Comparison of ENCODE assay signal across 8 cellular contexts in genomic region chr17:78289802-78290363, GRCh38. TPM values are rescaled to one million over a fixed set of nuclear protein-coding genes. Genes with fewer than 3 reads are reported as not detected.
A peak's percentile ranks its signal among the peaks of the same experiment; 100 is the strongest.
DNase-seq lines count a peak whose midpoint lies in the region; ATAC-seq, FAIRE-seq and TF ChIP-seq lines count a peak whose summit lies in the region.
"Had no signal": no experiment of that assay in that cellular context is flagged by ENCODE, and none has a peak within 500 bp of the region (broad histone marks: within the 10 kb centered on the region; RNA-seq: fewer than 3 reads in every experiment).

No MANE protein-coding gene starts in this region.

- no peaks in the 10 kb centered on the region for H3K9me3 Mint-ChIP-seq in astrocyte (ENCODE audit: unreplicated experiment)

- H3K27me3 ChIP-seq in astrocyte (ENCODE audit: insufficient read depth, low read length) (no peaks in the 10 kb centered on the region), hepatocyte (no peaks in the 10 kb centered on the region)

- H3K4me2 ChIP-seq in astrocyte (ENCODE audit: low read length) (no peak overlapping the region), hepatocyte (no peak overlapping the region)

- 33% methylated on average over 15 of the region's 15 CpGs for WGBS in hepatocyte (ENCODE audit: low lambda C conversion rate, missing lambda C conversion rate)

- no peak overlapping the region for H3K9ac ChIP-seq in astrocyte (ENCODE audit: low read length)

- H3K27ac ChIP-seq in astrocyte (ENCODE audit: low read depth, low read length) (no peak overlapping the region), hepatocyte (no peak overlapping the region)
- H3K27ac ChIP-seq: skin epidermis had no signal

- H3K9me3 ChIP-seq in astrocyte (ENCODE audit: insufficient read depth, low read depth, low read length) (no peaks in the 10 kb centered on the region), hepatocyte (ENCODE audit: low read depth) (no peaks in the 10 kb centered on the region)

- H3K36me3 ChIP-seq in astrocyte (ENCODE audit: insufficient read depth, low read length), result no peaks in the 10 kb centered on the region
- no peaks in the 10 kb centered on the region for H3K36me3 ChIP-seq in hepatocyte (replicated peaks; ENCODE audit: insufficient read depth, low read depth)

- H3K27ac Mint-ChIP-seq in astrocyte (ENCODE audit: unreplicated experiment), result no peak overlapping the region

- H3K79me2 ChIP-seq in astrocyte (ENCODE audit: insufficient read depth, low read length) (no peaks in the 10 kb centered on the region), hepatocyte (no peaks in the 10 kb centered on the region)

- FAIRE-seq in astrocyte (lab: Jason Lieb, UNC), result peak; percentile 13

- H2AFZ ChIP-seq in astrocyte (ENCODE audit: low read depth, low read length) (no peak overlapping the region), hepatocyte (no peak overlapping the region)

- peaks cover 7% of the 10 kb centered on the region for H3K4me1 ChIP-seq in astrocyte (ENCODE audit: insufficient read depth, low read length)
- H3K4me1 ChIP-seq in hepatocyte (ENCODE audit: insufficient read depth), result peaks cover 3% of the 10 kb centered on the region

- in situ Hi-C loops in GM13977 (cut with MboI; ENCODE audit: low pct_unique_long_range_greater_than_20kb, low sequenced_read_pairs, unreplicated experiment), result loop anchor here (5.0 kb wide), 1 partner anchor 132 kb away; no protein-coding TSS in a partner anchor

- H3K27me3 Mint-ChIP-seq in astrocyte (ENCODE audit: low read depth, unreplicated experiment), result peaks cover 17% of the 10 kb centered on the region

- H3K4me3 ChIP-seq in astrocyte (ENCODE audit: insufficient read depth, low read depth, low read length), result no peak overlapping the region
- no peak overlapping the region for H3K4me3 ChIP-seq in hepatocyte
- H3K4me3 ChIP-seq in skeletal muscle cell (ENCODE audit: low read depth, low read length), result no peak overlapping the region
- H3K4me3 ChIP-seq: skin epidermis had no signal

- DNase-seq in GM13977 (ENCODE audit: low spot score) (peak; percentile 80), NCI-H2081 (lab: John Stamatoyannopoulos, UW) (peak; percentile 78 to 81), T-helper 9 cell (peak; percentile 59), astrocyte (ENCODE audit: low read depth) (peak; percentile 83), hepatocyte (ENCODE audit: low spot score) (peak; percentile 93), skeletal muscle cell (ENCODE audit: low read depth) (peak; percentile 76)

- no peaks in the 10 kb centered on the region for H3K36me3 Mint-ChIP-seq in astrocyte (ENCODE audit: low read depth, unreplicated experiment)

- no peaks in the 10 kb centered on the region for H3K9me2 ChIP-seq in hepatocyte (replicated peaks; ENCODE audit: insufficient read depth)

- H3K4me3 Mint-ChIP-seq in astrocyte (ENCODE audit: unreplicated experiment), result no peak overlapping the region

- no peak for ATAC-seq in GM21825 (IDR thresholded peaks at IDR 0.05; ENCODE audit: unreplicated experiment)

- TF ChIP-seq CTCF in GM13977 (IDR thresholded peaks at IDR 0.05; ENCODE audit: extremely low read depth, insufficient read depth, missing control alignments) (peak; percentile 89), astrocyte (IDR thresholded peaks at IDR 0.05; ENCODE audit: insufficient read depth, low read depth, low read length) (peak; percentile 86), hepatocyte (IDR thresholded peaks at IDR 0.05; ENCODE audit: poor library complexity) (peak; percentile 84)

- H3K4me1 Mint-ChIP-seq in astrocyte (ENCODE audit: low read depth, unreplicated experiment), result no peaks in the 10 kb centered on the region

- H4K20me1 ChIP-seq in astrocyte (ENCODE audit: insufficient read depth, low read length), result no peaks in the 10 kb centered on the region
- H4K20me1 ChIP-seq in hepatocyte (ENCODE audit: insufficient read depth, poor library complexity, severe bottlenecking), result no peaks in the 10 kb centered on the region

RNA-seq across cellular contexts. Expression of gene TMEM235, which starts 58.5 kb away (rescaled TPM):
- not detected in 2 replicates for total RNA-seq in astrocyte
- 0.27 TPM in 1 of 2 replicates, not detected in the other for total RNA-seq in hepatocyte
- 0.21 and 0.30 TPM in 2 replicates for polyA plus RNA-seq in hepatocyte
